ENCODE assay signal across 1 cellular context in the genomic region with DNA sequence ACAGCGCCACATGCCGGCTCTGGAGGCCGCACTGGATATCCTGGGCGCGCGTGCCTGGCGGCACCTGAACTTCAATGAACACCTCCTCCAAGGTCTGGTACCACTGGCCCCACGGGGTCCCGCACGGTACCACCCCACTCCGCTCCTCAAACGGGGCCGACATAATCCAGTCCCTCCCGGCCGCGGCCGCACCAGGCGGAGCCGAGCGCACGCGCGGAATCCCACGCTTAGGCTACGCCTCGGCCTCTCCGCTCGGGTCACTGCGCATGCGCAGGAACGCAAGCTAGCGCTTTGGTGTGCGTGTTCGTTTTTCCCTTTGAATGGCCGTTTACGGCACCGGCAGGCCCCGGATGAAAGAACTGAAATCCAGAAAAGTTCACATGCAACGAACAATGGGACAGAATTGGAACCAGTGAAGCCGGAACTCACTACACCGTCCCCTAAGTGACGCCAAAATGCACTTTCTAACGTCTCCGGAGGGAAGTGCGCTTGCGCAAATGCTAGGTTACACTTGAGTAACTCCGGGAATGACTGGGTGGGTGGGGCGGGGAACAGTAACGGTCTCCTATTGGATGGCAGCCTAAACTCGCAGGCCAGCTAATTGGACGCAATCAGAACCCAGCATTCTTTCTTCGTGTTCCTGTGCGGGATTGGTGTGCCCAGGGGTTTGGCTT.
A peak's percentile ranks its signal among the peaks of the same experiment; 100 is the strongest.
TF ChIP-seq lines count a peak whose summit lies in the region.

A gene with protein sequence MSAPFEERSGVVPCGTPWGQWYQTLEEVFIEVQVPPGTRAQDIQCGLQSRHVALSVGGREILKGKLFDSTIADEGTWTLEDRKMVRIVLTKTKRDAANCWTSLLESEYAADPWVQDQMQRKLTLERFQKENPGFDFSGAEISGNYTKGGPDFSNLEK (minus strand): TSS at position 215 of the 674 bp plus-strand sequence. CDS start 52 bp downstream, at position 163.

TF ChIP-seq in HepG2, 621 proteins besides CTCF, POLR2A, EP300 and RAD21 (continued from another document and continues in another):
- TF ChIP-seq, protein P1, sequence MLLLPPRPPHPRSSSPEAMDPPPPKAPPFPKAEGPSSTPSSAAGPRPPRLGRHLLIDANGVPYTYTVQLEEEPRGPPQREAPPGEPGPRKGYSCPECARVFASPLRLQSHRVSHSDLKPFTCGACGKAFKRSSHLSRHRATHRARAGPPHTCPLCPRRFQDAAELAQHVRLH (CRISPR knock-in tag; IDR thresholded peaks at IDR 0.05; ENCODE audit: borderline replicate concordance, low read depth) = peak; percentile 90
- TF ChIP-seq MED1 (CRISPR knock-in tag; IDR thresholded peaks at IDR 0.05) = peak; percentile 73; the same call in 1 of the 2 replicates
- 0 out of 2 replicates have a peak, but pooled peaks have one; percentile 26 for TF ChIP-seq KDM3A (CRISPR knock-in tag; IDR thresholded peaks at IDR 0.05; ENCODE audit: low read depth)
- TF ChIP-seq REL (CRISPR knock-in tag; conservative IDR thresholded peaks at IDR 0.05) = no peak
- TF ChIP-seq, protein P2, sequence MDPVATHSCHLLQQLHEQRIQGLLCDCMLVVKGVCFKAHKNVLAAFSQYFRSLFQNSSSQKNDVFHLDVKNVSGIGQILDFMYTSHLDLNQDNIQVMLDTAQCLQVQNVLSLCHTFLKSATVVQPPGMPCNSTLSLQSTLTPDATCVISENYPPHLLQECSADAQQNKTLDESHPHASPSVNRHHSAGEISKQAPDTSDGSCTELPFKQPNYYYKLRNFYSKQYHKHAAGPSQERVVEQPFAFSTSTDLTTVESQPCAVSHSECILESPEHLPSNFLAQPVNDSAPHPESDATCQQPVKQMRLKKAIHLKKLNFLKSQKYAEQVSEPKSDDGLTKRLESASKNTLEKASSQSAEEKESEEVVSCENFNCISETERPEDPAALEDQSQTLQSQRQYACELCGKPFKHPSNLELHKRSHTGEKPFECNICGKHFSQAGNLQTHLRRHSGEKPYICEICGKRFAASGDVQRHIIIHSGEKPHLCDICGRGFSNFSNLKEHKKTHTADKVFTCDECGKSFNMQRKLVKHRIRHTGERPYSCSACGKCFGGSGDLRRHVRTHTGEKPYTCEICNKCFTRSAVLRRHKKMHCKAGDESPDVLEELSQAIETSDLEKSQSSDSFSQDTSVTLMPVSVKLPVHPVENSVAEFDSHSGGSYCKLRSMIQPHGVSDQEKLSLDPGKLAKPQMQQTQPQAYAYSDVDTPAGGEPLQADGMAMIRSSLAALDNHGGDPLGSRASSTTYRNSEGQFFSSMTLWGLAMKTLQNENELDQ (CRISPR knock-in tag; IDR thresholded peaks at IDR 0.05; ENCODE audit: borderline replicate concordance) = peak; percentile 47; the same call in 1 of the 2 replicates
- TF ChIP-seq, protein P3, sequence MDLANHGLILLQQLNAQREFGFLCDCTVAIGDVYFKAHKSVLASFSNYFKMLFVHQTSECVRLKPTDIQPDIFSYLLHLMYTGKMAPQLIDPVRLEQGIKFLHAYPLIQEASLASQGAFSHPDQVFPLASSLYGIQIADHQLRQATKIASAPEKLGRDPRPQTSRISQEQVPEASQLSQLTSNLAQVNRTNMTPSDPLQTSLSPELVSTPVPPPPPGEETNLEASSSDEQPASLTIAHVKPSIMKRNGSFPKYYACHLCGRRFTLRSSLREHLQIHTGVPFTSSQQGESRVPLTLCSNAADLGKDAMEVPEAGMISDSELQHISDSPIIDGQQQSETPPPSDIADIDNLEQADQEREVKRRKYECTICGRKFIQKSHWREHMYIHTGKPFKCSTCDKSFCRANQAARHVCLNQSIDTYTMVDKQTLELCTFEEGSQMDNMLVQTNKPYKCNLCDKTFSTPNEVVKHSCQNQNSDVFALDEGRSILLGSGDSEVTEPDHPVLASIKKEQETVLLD (CRISPR knock-in tag; IDR thresholded peaks at IDR 0.05; ENCODE audit: low read depth) = no peak
- peak; percentile 65 for TF ChIP-seq HDAC2 (CRISPR knock-in tag; IDR thresholded peaks at IDR 0.05)
- TF ChIP-seq, protein P4, sequence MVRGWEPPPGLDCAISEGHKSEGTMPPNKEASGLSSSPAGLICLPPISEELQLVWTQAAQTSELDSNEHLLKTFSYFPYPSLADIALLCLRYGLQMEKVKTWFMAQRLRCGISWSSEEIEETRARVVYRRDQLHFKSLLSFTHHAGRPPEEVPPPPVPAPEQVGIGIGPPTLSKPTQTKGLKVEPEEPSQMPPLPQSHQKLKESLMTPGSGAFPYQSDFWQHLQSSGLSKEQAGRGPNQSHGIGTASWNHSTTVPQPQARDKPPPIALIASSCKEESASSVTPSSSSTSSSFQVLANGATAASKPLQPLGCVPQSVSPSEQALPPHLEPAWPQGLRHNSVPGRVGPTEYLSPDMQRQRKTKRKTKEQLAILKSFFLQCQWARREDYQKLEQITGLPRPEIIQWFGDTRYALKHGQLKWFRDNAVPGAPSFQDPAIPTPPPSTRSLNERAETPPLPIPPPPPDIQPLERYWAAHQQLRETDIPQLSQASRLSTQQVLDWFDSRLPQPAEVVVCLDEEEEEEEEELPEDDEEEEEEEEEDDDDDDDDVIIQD (CRISPR knock-in tag; IDR thresholded peaks at IDR 0.05; ENCODE audit: low read depth) = no peak; the same call in 1 of the 2 replicates
- TF ChIP-seq ZNF562 (CRISPR knock-in tag; IDR thresholded peaks at IDR 0.05; ENCODE audit: borderline replicate concordance) = no peak
- TF ChIP-seq ZNF839 (CRISPR knock-in tag; IDR thresholded peaks at IDR 0.05; ENCODE audit: borderline replicate concordance) = peak; percentile 82; the same call in 1 of the 2 replicates
- TF ChIP-seq, protein P5, sequence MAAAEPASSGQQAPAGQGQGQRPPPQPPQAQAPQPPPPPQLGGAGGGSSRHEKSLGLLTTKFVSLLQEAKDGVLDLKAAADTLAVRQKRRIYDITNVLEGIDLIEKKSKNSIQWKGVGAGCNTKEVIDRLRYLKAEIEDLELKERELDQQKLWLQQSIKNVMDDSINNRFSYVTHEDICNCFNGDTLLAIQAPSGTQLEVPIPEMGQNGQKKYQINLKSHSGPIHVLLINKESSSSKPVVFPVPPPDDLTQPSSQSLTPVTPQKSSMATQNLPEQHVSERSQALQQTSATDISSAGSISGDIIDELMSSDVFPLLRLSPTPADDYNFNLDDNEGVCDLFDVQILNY (CRISPR knock-in tag; conservative IDR thresholded peaks at IDR 0.05) = peak; percentile 35; the same call in 1 of the 2 replicates
- no peak for TF ChIP-seq NFKBIZ (CRISPR knock-in tag; IDR thresholded peaks at IDR 0.05)
- TF ChIP-seq EHMT2 (IDR thresholded peaks at IDR 0.05; ENCODE audit: borderline replicate concordance, low read depth, low read length) = no peak
- TF ChIP-seq, protein P6, sequence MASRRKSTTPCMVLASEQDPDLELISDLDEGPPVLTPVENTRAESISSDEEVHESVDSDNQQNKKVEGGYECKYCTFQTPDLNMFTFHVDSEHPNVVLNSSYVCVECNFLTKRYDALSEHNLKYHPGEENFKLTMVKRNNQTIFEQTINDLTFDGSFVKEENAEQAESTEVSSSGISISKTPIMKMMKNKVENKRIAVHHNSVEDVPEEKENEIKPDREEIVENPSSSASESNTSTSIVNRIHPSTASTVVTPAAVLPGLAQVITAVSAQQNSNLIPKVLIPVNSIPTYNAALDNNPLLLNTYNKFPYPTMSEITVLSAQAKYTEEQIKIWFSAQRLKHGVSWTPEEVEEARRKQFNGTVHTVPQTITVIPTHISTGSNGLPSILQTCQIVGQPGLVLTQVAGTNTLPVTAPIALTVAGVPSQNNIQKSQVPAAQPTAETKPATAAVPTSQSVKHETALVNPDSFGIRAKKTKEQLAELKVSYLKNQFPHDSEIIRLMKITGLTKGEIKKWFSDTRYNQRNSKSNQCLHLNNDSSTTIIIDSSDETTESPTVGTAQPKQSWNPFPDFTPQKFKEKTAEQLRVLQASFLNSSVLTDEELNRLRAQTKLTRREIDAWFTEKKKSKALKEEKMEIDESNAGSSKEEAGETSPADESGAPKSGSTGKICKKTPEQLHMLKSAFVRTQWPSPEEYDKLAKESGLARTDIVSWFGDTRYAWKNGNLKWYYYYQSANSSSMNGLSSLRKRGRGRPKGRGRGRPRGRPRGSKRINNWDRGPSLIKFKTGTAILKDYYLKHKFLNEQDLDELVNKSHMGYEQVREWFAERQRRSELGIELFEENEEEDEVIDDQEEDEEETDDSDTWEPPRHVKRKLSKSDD (CRISPR knock-in tag; IDR thresholded peaks at IDR 0.05; ENCODE audit: low read depth) = peak; percentile 59
- peak; percentile 87 for TF ChIP-seq ZNF274 (CRISPR knock-in tag; IDR thresholded peaks at IDR 0.05)
- no peak for TF ChIP-seq DNMT3B (CRISPR knock-in tag; conservative IDR thresholded peaks at IDR 0.05)
- TF ChIP-seq, protein P7, sequence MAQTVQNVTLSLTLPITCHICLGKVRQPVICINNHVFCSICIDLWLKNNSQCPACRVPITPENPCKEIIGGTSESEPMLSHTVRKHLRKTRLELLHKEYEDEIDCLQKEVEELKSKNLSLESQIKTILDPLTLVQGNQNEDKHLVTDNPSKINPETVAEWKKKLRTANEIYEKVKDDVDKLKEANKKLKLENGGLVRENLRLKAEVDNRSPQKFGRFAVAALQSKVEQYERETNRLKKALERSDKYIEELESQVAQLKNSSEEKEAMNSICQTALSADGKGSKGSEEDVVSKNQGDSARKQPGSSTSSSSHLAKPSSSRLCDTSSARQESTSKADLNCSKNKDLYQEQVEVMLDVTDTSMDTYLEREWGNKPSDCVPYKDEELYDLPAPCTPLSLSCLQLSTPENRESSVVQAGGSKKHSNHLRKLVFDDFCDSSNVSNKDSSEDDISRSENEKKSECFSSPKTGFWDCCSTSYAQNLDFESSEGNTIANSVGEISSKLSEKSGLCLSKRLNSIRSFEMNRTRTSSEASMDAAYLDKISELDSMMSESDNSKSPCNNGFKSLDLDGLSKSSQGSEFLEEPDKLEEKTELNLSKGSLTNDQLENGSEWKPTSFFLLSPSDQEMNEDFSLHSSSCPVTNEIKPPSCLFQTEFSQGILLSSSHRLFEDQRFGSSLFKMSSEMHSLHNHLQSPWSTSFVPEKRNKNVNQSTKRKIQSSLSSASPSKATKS (CRISPR knock-in tag; IDR thresholded peaks at IDR 0.05) = no peak
- TF ChIP-seq, protein P8, sequence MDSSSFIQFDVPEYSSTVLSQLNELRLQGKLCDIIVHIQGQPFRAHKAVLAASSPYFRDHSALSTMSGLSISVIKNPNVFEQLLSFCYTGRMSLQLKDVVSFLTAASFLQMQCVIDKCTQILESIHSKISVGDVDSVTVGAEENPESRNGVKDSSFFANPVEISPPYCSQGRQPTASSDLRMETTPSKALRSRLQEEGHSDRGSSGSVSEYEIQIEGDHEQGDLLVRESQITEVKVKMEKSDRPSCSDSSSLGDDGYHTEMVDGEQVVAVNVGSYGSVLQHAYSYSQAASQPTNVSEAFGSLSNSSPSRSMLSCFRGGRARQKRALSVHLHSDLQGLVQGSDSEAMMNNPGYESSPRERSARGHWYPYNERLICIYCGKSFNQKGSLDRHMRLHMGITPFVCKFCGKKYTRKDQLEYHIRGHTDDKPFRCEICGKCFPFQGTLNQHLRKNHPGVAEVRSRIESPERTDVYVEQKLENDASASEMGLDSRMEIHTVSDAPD (CRISPR knock-in tag; IDR thresholded peaks at IDR 0.05) = peak; percentile 86
- TF ChIP-seq, protein P9, sequence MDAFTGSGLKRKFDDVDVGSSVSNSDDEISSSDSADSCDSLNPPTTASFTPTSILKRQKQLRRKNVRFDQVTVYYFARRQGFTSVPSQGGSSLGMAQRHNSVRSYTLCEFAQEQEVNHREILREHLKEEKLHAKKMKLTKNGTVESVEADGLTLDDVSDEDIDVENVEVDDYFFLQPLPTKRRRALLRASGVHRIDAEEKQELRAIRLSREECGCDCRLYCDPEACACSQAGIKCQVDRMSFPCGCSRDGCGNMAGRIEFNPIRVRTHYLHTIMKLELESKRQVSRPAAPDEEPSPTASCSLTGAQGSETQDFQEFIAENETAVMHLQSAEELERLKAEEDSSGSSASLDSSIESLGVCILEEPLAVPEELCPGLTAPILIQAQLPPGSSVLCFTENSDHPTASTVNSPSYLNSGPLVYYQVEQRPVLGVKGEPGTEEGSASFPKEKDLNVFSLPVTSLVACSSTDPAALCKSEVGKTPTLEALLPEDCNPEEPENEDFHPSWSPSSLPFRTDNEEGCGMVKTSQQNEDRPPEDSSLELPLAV (CRISPR knock-in tag; conservative IDR thresholded peaks at IDR 0.05; ENCODE audit: low read depth) = no peak
- peak; percentile 56; the same call in 1 of the 2 replicates for TF ChIP-seq ZNF136 (CRISPR knock-in tag; IDR thresholded peaks at IDR 0.05; ENCODE audit: low read depth)
- TF ChIP-seq ZFYVE20 (CRISPR knock-in tag; IDR thresholded peaks at IDR 0.05; ENCODE audit: borderline replicate concordance, low read depth) = no peak; the same call in 1 of the 2 replicates
- TF ChIP-seq REXO4 (CRISPR knock-in tag; IDR thresholded peaks at IDR 0.05; ENCODE audit: borderline replicate concordance) = no peak; the same call in 1 of the 2 replicates
- TF ChIP-seq ZNF225 (CRISPR knock-in tag; IDR thresholded peaks at IDR 0.05) = peak; percentile 88
- no peak for TF ChIP-seq JUND (CRISPR knock-in tag; IDR thresholded peaks at IDR 0.05)
- TF ChIP-seq PCBP2 (optimal IDR thresholded peaks at IDR 0.05; ENCODE audit: low read depth, low read length, poor library complexity, severe bottlenecking) = no peak
- peak; percentile 86; the same call in 1 of the 2 replicates for TF ChIP-seq BORCS8-MEF2B (CRISPR knock-in tag; IDR thresholded peaks at IDR 0.05)
- no peak; the same call in 1 of the 2 replicates for TF ChIP-seq ZNF451 (CRISPR knock-in tag; IDR thresholded peaks at IDR 0.05)
- TF ChIP-seq, protein P10, sequence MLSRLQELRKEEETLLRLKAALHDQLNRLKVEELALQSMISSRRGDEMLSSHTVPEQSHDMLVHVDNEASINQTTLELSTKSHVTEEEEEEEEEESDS (CRISPR knock-in tag; IDR thresholded peaks at IDR 0.05; ENCODE audit: borderline replicate concordance) = peak; percentile 92; the same call in 1 of the 2 replicates
- TF ChIP-seq ZNF33B (CRISPR knock-in tag; IDR thresholded peaks at IDR 0.05) = no peak; the same call in 1 of the 2 replicates
- no peak for TF ChIP-seq ONECUT2 (CRISPR knock-in tag; IDR thresholded peaks at IDR 0.05)
- TF ChIP-seq KLF6 (CRISPR knock-in tag; IDR thresholded peaks at IDR 0.05) = no peak; the same call in 1 of the 2 replicates
- no peak for TF ChIP-seq GTF2F1 (IDR thresholded peaks at IDR 0.05; ENCODE audit: low read length)
- peak; percentile 79; the same call in 1 of the 2 replicates for TF ChIP-seq SMAD3 (CRISPR knock-in tag; IDR thresholded peaks at IDR 0.05)
- no peak for TF ChIP-seq ZBTB1 (CRISPR knock-in tag; IDR thresholded peaks at IDR 0.05; ENCODE audit: borderline replicate concordance)
- TF ChIP-seq ZFY (CRISPR knock-in tag; IDR thresholded peaks at IDR 0.05) = peak; percentile 97
- TF ChIP-seq, protein P11, sequence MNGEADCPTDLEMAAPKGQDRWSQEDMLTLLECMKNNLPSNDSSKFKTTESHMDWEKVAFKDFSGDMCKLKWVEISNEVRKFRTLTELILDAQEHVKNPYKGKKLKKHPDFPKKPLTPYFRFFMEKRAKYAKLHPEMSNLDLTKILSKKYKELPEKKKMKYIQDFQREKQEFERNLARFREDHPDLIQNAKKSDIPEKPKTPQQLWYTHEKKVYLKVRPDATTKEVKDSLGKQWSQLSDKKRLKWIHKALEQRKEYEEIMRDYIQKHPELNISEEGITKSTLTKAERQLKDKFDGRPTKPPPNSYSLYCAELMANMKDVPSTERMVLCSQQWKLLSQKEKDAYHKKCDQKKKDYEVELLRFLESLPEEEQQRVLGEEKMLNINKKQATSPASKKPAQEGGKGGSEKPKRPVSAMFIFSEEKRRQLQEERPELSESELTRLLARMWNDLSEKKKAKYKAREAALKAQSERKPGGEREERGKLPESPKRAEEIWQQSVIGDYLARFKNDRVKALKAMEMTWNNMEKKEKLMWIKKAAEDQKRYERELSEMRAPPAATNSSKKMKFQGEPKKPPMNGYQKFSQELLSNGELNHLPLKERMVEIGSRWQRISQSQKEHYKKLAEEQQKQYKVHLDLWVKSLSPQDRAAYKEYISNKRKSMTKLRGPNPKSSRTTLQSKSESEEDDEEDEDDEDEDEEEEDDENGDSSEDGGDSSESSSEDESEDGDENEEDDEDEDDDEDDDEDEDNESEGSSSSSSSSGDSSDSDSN (CRISPR knock-in tag; IDR thresholded peaks at IDR 0.05) = peak; percentile 91
- TF ChIP-seq ZNF772 (CRISPR knock-in tag; IDR thresholded peaks at IDR 0.05) = peak; percentile 35; the same call in 1 of the 2 replicates
- TF ChIP-seq ZNF782 (CRISPR knock-in tag; IDR thresholded peaks at IDR 0.05; ENCODE audit: borderline replicate concordance) = no peak; the same call in none of the 2 replicates
